Comparison of ENCODE assay signal across 2 cellular contexts in the genomic region with DNA sequence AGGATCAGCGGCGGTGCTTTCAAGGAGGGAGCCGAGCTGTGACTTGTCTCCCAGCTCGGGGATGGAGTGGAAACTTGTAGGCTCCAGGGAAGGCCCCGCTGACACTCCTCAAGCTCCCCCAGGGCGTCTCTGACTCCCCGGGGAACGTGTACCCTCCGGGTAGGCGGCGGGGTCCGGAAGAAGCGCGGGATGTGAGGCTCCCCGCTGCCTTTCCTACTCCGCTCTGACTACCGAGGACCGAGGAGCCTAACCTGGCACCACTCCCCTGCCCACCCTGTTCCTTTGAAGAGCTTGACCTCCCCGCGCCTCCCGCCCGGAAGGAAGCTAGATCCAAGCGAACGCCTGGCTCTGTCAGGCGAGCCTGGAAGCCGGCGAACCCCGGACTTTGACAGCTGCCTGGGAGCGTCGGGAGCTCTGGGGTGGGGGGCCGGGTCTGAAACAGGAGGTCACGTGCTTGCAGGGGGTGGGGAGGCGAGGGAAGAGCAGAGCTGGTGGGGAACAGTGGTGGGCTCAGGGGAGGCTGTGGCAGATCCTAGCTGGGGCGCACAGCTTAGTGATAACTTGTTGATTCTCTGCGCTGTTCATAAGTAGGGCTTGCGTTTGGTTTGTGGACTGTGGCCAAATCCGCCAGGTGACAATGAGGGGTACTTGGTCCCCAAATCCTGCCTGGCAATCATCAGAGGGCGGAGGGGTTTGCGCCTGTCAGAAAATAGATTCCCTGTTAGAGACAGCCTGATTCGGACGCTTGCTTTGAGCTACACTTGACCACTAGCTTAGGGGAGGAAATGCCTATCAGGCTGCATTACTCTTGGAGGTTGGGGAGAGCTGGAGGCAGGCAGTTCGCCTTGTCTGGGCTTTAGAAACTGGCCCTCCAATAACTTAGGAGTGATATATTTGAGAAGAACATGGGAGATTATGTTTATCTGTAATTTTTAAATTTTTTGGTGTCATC.
TF ChIP-seq lines count a peak whose summit lies in the region.

No MANE protein-coding gene starts in this region.

TF ChIP-seq in SK-N-SH, 30 proteins besides CTCF, POLR2A, EP300 and RAD21 (continued from another document):
- no peak for TF ChIP-seq CHD2 (IDR thresholded peaks at IDR 0.05; ENCODE audit: low read length, partially characterized antibody)

TF ChIP-seq in SK-N-SH treated with all-trans-retinoic acid at 6 μM for 48 hours, 23 proteins besides CTCF, POLR2A, EP300 and RAD21 (continued from another document):
- TF ChIP-seq, protein P1, sequence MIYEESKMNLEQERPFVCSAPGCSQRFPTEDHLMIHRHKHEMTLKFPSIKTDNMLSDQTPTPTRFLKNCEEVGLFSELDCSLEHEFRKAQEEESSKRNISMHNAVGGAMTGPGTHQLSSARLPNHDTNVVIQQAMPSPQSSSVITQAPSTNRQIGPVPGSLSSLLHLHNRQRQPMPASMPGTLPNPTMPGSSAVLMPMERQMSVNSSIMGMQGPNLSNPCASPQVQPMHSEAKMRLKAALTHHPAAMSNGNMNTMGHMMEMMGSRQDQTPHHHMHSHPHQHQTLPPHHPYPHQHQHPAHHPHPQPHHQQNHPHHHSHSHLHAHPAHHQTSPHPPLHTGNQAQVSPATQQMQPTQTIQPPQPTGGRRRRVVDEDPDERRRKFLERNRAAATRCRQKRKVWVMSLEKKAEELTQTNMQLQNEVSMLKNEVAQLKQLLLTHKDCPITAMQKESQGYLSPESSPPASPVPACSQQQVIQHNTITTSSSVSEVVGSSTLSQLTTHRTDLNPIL (CRISPR knock-in tag; IDR thresholded peaks at IDR 0.05; ENCODE audit: low read depth): no peak
- TF ChIP-seq ESRRG (CRISPR knock-in tag; IDR thresholded peaks at IDR 0.05): no peak
- no peak for TF ChIP-seq TOX (CRISPR knock-in tag; IDR thresholded peaks at IDR 0.05; ENCODE audit: borderline replicate concordance)
- no peak for TF ChIP-seq ISL1 (CRISPR knock-in tag; IDR thresholded peaks at IDR 0.05)
- TF ChIP-seq PPARA (CRISPR knock-in tag; IDR thresholded peaks at IDR 0.05; ENCODE audit: borderline replicate concordance): no peak
- no peak for TF ChIP-seq OSR1 (CRISPR knock-in tag; IDR thresholded peaks at IDR 0.05)
- TF ChIP-seq SNAI2 (CRISPR knock-in tag; IDR thresholded peaks at IDR 0.05): no peak
- TF ChIP-seq TCF4 (CRISPR knock-in tag; IDR thresholded peaks at IDR 0.05; ENCODE audit: borderline replicate concordance): no peak
- TF ChIP-seq, protein P2, sequence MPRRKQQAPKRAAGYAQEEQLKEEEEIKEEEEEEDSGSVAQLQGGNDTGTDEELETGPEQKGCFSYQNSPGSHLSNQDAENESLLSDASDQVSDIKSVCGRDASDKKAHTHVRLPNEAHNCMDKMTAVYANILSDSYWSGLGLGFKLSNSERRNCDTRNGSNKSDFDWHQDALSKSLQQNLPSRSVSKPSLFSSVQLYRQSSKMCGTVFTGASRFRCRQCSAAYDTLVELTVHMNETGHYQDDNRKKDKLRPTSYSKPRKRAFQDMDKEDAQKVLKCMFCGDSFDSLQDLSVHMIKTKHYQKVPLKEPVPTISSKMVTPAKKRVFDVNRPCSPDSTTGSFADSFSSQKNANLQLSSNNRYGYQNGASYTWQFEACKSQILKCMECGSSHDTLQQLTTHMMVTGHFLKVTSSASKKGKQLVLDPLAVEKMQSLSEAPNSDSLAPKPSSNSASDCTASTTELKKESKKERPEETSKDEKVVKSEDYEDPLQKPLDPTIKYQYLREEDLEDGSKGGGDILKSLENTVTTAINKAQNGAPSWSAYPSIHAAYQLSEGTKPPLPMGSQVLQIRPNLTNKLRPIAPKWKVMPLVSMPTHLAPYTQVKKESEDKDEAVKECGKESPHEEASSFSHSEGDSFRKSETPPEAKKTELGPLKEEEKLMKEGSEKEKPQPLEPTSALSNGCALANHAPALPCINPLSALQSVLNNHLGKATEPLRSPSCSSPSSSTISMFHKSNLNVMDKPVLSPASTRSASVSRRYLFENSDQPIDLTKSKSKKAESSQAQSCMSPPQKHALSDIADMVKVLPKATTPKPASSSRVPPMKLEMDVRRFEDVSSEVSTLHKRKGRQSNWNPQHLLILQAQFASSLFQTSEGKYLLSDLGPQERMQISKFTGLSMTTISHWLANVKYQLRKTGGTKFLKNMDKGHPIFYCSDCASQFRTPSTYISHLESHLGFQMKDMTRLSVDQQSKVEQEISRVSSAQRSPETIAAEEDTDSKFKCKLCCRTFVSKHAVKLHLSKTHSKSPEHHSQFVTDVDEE (CRISPR knock-in tag; IDR thresholded peaks at IDR 0.05): no peak
